ENCODE assay signal across 22 cellular contexts in genomic region chrX:10685923-10686595, GRCh38.
A peak's percentile ranks its signal among the peaks of the same experiment; 100 is the strongest.
DNase-seq lines count a peak whose midpoint lies in the region; ATAC-seq, FAIRE-seq and TF ChIP-seq lines count a peak whose summit lies in the region.
"Had no signal": no experiment of that assay in that cellular context is flagged by ENCODE, and none has a peak within 500 bp of the region (broad histone marks: within the 10 kb centered on the region; RNA-seq: fewer than 3 reads in every experiment).

No MANE protein-coding gene starts in this region.

- H4K20me1 ChIP-seq in SK-N-SH (ENCODE audit: insufficient read depth): no peaks in the 10 kb centered on the region

- peak overlapping the region; percentile 59 for H2BK12ac ChIP-seq in trophoblast cell (ENCODE audit: low read length)

- H3K36me3 ChIP-seq in SK-N-SH (replicated peaks in 1 of 2; ENCODE audit: control insufficient read depth in 1 of 2, insufficient read depth in 2 of 2, low read length in 1 of 2): no peaks in the 10 kb centered on the region
- no peaks in the 10 kb centered on the region for H3K36me3 ChIP-seq in bronchial epithelial cell (ENCODE audit: control insufficient read depth, insufficient read depth, low read length)
- peaks cover 0 to 2% of the 10 kb centered on the region in 2 experiments for H3K36me3 ChIP-seq in trophoblast cell (ENCODE audit: control insufficient read depth in 1 of 2, insufficient read depth in 2 of 2, low read length in 2 of 2)
- H3K36me3 ChIP-seq: BE2C had no signal

- 43% methylated on average over 1 of the region's 2 CpGs for WGBS in SK-N-SH (ENCODE audit: low lambda C conversion rate)
- no CpG with 5 or more reads among the region's 2 CpGs for WGBS in trophoblast cell (ENCODE audit: extremely low coverage, insufficient coverage, insufficient read length)

- no peak for ATAC-seq in SK-N-SH treated with all-trans-retinoic acid at 6 μM for 48 hours
- no peak for ATAC-seq in GM19395 (IDR thresholded peaks at IDR 0.05; ENCODE audit: unreplicated experiment)

- POLR2A ChIA-PET in SK-N-SH (lab: Yijun Ruan, JAX): no interaction called here

- H3K23ac ChIP-seq in trophoblast cell (ENCODE audit: low read length): no peak overlapping the region

- no peaks in the 10 kb centered on the region for H3F3A ChIP-seq in SK-N-SH (replicated peaks; ENCODE audit: insufficient read depth)

- peak overlapping the region; percentile 77 for H2BK120ac ChIP-seq in trophoblast cell (ENCODE audit: insufficient read depth, low read length, poor library complexity)

- peaks cover 7% of the 10 kb centered on the region for H3K79me1 ChIP-seq in trophoblast cell (ENCODE audit: low read length)

- DNase-seq in SK-N-SH (no peak), LHCN-M2 (ENCODE audit: low read depth) (peak; percentile 5), bronchial epithelial cell (ENCODE audit: low read depth) (peak; percentile 19), trophoblast cell (peak; percentile 37 to 76), NCI-H510A treated with DMSO at 0.1 percent for 48 hours (lab: John Stamatoyannopoulos, UW) (no peak)
- DNase-seq in activated naive CD4-positive, alpha-beta T cell treated with Interleukin-2 at 50 U/mL for 16 hours: no peak
- DNase-seq: BE2C; Caco-2; CD4-positive, CD25-positive, alpha-beta regulatory T cell; DMS153; NCI-H1105 treated with DMSO at 0.1 percent for 48 hours; NCI-H1694; NCI-H510A; NCI-H82; OCI-M1; SIG-M5 had no signal

- peak overlapping the region; percentile 66 for H4K12ac ChIP-seq in trophoblast cell (ENCODE audit: low read depth, low read length)

- peak overlapping the region; percentile 56 for H4K8ac ChIP-seq in trophoblast cell (ENCODE audit: low read depth, low read length)

- H3K9me2 ChIP-seq in SK-N-SH: no peaks in the 10 kb centered on the region

- peak overlapping the region; percentile 70 for H3K14ac ChIP-seq in trophoblast cell (ENCODE audit: low read length)

- peak overlapping the region; percentile 80 for H3K18ac ChIP-seq in trophoblast cell (ENCODE audit: low read length)

- H3K4ac ChIP-seq in trophoblast cell (ENCODE audit: low read depth, low read length): peak overlapping the region; percentile 42

- H3K79me2 ChIP-seq in SK-N-SH (ENCODE audit: insufficient read depth) (no peaks in the 10 kb centered on the region), trophoblast cell (ENCODE audit: control insufficient read depth, insufficient read depth, low read length, poor library complexity) (no peaks in the 10 kb centered on the region)

- H3K9me3 ChIP-seq in SK-N-SH: no peaks in the 10 kb centered on the region
- no peaks in the 10 kb centered on the region for H3K9me3 ChIP-seq in trophoblast cell (ENCODE audit: insufficient read depth, low read depth, low read length)
- H3K9me3 ChIP-seq: BE2C, Caco-2 had no signal

- H3K27ac ChIP-seq in SK-N-SH (ENCODE audit: low read depth in 2 of 2, low read length in 1 of 2) (peak overlapping the region in 1 of 2 experiments; percentile 21; a peak in 1 of 4 replicates), trophoblast cell (ENCODE audit: low read depth, low read length) (peak overlapping the region; percentile 74)
- H3K27ac ChIP-seq: 22Rv1, RWPE1 had no signal

- H3K9ac ChIP-seq in SK-N-SH: no peak overlapping the region
- no peak overlapping the region for H3K9ac ChIP-seq in trophoblast cell (ENCODE audit: low read length)

- H3K4me1 ChIP-seq in SK-N-SH (ENCODE audit: control insufficient read depth in 1 of 2, insufficient read depth in 2 of 2, low read depth in 1 of 2, low read length in 1 of 2) (no peaks in the 10 kb centered on the region), trophoblast cell (ENCODE audit: control insufficient read depth in 1 of 2, insufficient read depth in 2 of 2, low read length in 2 of 2) (peaks cover 5 to 8% of the 10 kb centered on the region in 2 experiments)
- H3K4me1 ChIP-seq: BE2C, Caco-2 had no signal

- peak overlapping the region; percentile 74 for H2AK5ac ChIP-seq in trophoblast cell (ENCODE audit: low read length)

- CTCF ChIA-PET in SK-N-SH (lab: Yijun Ruan, JAX): no interaction called here

- no peak for TF ChIP-seq EP300 in SK-N-SH (IDR thresholded peaks at IDR 0.05; ENCODE audit: borderline replicate concordance in 1 of 2, low read depth in 1 of 2, low read length in 1 of 2)

- no peak overlapping the region for H2AFZ ChIP-seq in SK-N-SH (ENCODE audit: low read depth)
- no peak overlapping the region for H2AFZ ChIP-seq in trophoblast cell (ENCODE audit: insufficient read depth, low read length, poor library complexity)

- no peak for TF ChIP-seq CTCF in SK-N-SH (IDR thresholded peaks at IDR 0.05)
- no peak for TF ChIP-seq CTCF in bronchial epithelial cell (IDR thresholded peaks at IDR 0.05; ENCODE audit: insufficient read depth, low read length, severe bottlenecking)

- TF ChIP-seq RAD21 in SK-N-SH (IDR thresholded peaks at IDR 0.05; ENCODE audit: low read length): no peak

- H3K27me3 ChIP-seq in SK-N-SH (ENCODE audit: insufficient read depth) (no peaks in the 10 kb centered on the region), bronchial epithelial cell (ENCODE audit: control insufficient read depth, insufficient read depth, low read length) (no peaks in the 10 kb centered on the region), trophoblast cell (ENCODE audit: insufficient read depth, low read length) (no peaks in the 10 kb centered on the region)
- H3K27me3 ChIP-seq: BE2C had no signal

- peak overlapping the region; percentile 84 for H2BK5ac ChIP-seq in trophoblast cell (ENCODE audit: low read depth, low read length, poor library complexity)

- peak overlapping the region; percentile 68 for H4K91ac ChIP-seq in trophoblast cell (ENCODE audit: low read depth, low read length)

- H3K4me2 ChIP-seq in SK-N-SH (0 out of 2 replicates have a peak overlapping the region, but pooled peaks have one; percentile 11), trophoblast cell (ENCODE audit: low read length) (no peak overlapping the region)

- FAIRE-seq in bronchial epithelial cell (lab: Jason Lieb, UNC): no peak
- FAIRE-seq: GM12892, H54 had no signal

- H3K4me3 ChIP-seq in SK-N-SH (ENCODE audit: low read depth in 2 of 2, low read length in 1 of 2): no peak overlapping the region
- H3K4me3 ChIP-seq in bronchial epithelial cell (ENCODE audit: low read depth, low read length): no peak overlapping the region
- no peak overlapping the region for H3K4me3 ChIP-seq in trophoblast cell (ENCODE audit: low read depth, low read length)

TF ChIP-seq in SK-N-SH, 30 proteins besides CTCF, POLR2A, EP300 and RAD21:
- TF ChIP-seq GATA2 (CRISPR knock-in tag; IDR thresholded peaks at IDR 0.05) (no peak), JUND (IDR thresholded peaks at IDR 0.05) (peak; percentile 21; the same call in 1 of the 2 replicates), FOXJ3 (CRISPR knock-in tag; IDR thresholded peaks at IDR 0.05) (no peak), USF2 (IDR thresholded peaks at IDR 0.05; ENCODE audit: borderline replicate concordance, low read depth, low read length) (no peak), GABPA (IDR thresholded peaks at IDR 0.05; ENCODE audit: low read depth) (no peak), TCF12 (IDR thresholded peaks at IDR 0.05) (peak; percentile 42; the same call in 1 of the 2 replicates)

TF ChIP-seq in SK-N-SH treated with all-trans-retinoic acid at 6 μM for 48 hours, 23 proteins besides CTCF, POLR2A, EP300 and RAD21 (continues in another document):
- TF ChIP-seq CSRNP3 (CRISPR knock-in tag; IDR thresholded peaks at IDR 0.05) (no peak), ESRRG (CRISPR knock-in tag; IDR thresholded peaks at IDR 0.05) (no peak), TSHZ2 (CRISPR knock-in tag; IDR thresholded peaks at IDR 0.05) (no peak)

Comparison
In these comparisons a context has a peak if more than half of its experiments do, and no peak if none do; other contexts are left out.
1. DNase-seq: peak in LHCN-M2 (single experiment), bronchial epithelial cell (single experiment) and trophoblast cell (2 of 2); none in SK-N-SH (single experiment), NCI-H510A treated with DMSO at 0.1 percent for 48 hours (single experiment) and activated naive CD4-positive, alpha-beta T cell treated with Interleukin-2 at 50 U/mL for 16 hours (single experiment).